In the genomic region with DNA sequence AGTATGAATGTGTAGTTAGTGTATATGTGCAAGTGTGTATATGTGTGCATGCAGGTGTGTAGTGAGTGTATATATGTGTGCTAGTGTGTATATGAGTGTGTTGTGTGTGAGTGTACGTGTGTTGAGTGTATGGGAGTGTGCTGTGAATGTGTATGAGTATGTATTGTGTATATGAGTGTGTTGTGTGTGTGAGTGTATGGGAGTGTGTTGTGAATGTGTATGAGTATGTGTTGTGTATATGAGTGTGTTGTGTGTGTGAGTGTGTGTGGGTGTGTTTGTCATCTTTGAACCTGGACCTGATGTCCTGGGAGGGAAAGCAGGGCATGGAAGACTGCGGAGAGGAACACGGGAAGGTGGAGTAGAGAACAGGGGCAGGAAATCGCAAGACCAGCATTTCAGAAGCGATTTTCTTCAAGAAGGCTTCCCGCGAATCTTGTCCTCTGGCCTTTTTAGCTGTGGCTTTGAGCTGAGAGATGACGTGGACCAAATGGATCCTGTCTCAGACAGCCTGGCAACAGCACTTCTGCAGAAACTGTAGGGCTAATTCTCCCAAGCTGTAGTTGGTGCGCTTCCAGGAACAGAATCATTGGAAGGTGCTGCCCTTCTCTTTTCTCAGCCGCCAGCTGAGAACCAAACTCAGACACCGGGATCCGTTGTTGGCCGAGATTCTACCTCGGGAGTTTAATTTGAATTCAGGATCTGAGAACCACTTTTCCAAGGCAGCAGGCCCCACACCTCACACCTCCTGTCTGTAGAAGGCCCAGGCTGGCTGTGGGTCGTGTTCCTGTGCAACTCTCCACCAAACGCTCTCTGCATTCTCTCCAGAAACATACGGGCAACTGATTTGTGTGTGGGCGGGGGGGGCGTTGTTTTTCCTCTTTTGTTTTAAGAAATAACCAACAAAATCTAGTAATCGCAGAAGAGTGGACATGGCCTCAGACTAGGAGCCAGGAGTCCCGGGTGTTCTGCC, we compare ENCODE assay signal across 8 cellular contexts.
DNase-seq lines count a peak whose midpoint lies in the region; ATAC-seq and TF ChIP-seq lines count a peak whose summit lies in the region.

No MANE protein-coding gene starts in this region.

- H3K4me3 ChIP-seq in BJ (ENCODE audit: low read depth, low read length) (no peak overlapping the region), WI38 (ENCODE audit: low read depth, low read length) (peak overlapping the region; percentile 27; the same call in 1 of the 2 replicates)

- DNase-seq in BJ (ENCODE audit: low read depth) = peak; percentile 75
- peak; percentile 70 for DNase-seq in globus pallidus (ENCODE audit: low spot score)
- peak; percentile 42 for DNase-seq in putamen (ENCODE audit: low spot score)
- no peak for DNase-seq in NCI-H2029 treated with DMSO at 0.1 percent for 48 hours (lab: John Stamatoyannopoulos, UW)
- DNase-seq in activated CD4-positive, alpha-beta T cell treated with anti-CD3 and anti-CD28 coated beads, Interleukin-2, amount 50 U/mL, for 1 hour = no peak
- no peak for DNase-seq in 8988T

- peaks cover 2% of the 10 kb centered on the region for H3K36me3 ChIP-seq in BJ (ENCODE audit: control insufficient read depth, insufficient read depth, low read length)

- ATAC-seq in HG02870 (IDR thresholded peaks at IDR 0.05; ENCODE audit: unreplicated experiment) = no peak

- no peaks in the 10 kb centered on the region for H3K27me3 ChIP-seq in BJ (ENCODE audit: control insufficient read depth, insufficient read depth, low read length)

- CTCF ChIA-PET in BJ (lab: Yijun Ruan, JAX) = interaction anchor here (1.2 to 6.6 kb wide), 2 partner anchors 19 to 229 kb away, joined by 3 to 68 read pairs; no protein-coding TSS in a partner anchor

- TF ChIP-seq CTCF in BJ (IDR thresholded peaks at IDR 0.05; ENCODE audit: insufficient read depth, low read depth, low read length) = no peak
- TF ChIP-seq CTCF in WI38 (IDR thresholded peaks at IDR 0.05; ENCODE audit: low read depth, low read length) = no peak

- POLR2A ChIA-PET in BJ (lab: Charles Lee) = interaction anchor here (0.5 to 0.6 kb wide), 2 partner anchors 213 to 215 kb away, joined by 3 to 5 read pairs; no protein-coding TSS in a partner anchor

Comparison
In these comparisons a context has a peak if more than half of its experiments do, and no peak if none do; other contexts are left out.
1. DNase-seq: peak in BJ (single experiment), globus pallidus (single experiment) and putamen (single experiment); none in NCI-H2029 treated with DMSO at 0.1 percent for 48 hours (single experiment), activated CD4-positive, alpha-beta T cell treated with anti-CD3 and anti-CD28 coated beads, Interleukin-2, amount 50 U/mL, for 1 hour (single experiment) and 8988T (single experiment).